ENCODE assay signal across 28 cellular contexts in the genomic region with DNA sequence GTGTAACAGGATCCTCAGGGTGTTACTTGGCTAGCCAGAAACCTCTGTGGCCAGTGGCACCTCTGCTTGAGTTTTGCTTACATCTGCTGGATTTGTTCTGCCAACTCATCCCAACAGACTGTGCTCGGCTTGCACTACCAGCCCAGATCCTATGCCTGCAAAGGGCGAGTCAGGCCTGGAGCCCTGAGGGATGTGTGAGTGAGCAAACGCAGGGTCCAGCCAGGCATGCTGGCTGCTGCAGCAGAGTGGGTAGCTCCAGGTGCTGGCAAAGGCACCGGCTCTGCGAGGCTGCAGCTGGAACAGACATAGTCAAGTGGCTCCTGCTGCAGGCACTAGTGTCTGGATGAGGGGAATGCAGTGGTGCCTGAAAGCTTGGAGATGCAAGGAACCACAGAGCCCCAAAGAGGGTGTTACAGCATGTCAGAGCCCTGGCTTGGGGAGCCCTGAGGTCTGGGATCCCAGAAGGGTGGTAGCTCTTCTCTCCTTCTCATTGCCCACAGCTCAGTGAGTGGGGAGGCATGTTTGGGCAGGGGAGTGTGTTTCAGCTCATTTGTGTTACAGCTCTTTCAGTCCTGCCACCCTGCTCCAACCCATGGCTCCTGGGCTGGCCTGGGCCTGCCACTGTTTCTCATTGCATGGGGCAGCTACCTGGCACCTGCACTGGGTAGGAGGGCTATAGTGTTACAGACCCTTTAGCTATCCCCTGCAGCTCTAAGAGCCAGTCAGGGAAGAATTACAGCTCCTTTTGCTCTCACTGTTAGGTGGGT.
DNase-seq lines count a peak whose midpoint lies in the region; ATAC-seq and TF ChIP-seq lines count a peak whose summit lies in the region.
"Had no signal": no experiment of that assay in that cellular context is flagged by ENCODE, and none has a peak within 500 bp of the region (broad histone marks: within the 10 kb centered on the region; RNA-seq: fewer than 3 reads in every experiment).

No MANE protein-coding gene starts in this region.

- intact Hi-C loops in PC-3 (cut with micrococcal nuclease) = no loop called here
- intact Hi-C loops in aorta (cut with DNase I) = no loop called here

- TF ChIP-seq CTCF in PC-3 (conservative IDR thresholded peaks at IDR 0.05; ENCODE audit: low read depth, low read length) (no peak), foreskin keratinocyte (conservative IDR thresholded peaks at IDR 0.05) (peak; percentile 9)

- BruUV-seq in PC-3 (replicated peaks; lab: Mats Ljungman, UMichigan) = no TSS peak

- CTCF ChIA-PET in PC-3 (lab: Charles Lee) = interaction anchor here (1.0 kb wide), 1 partner anchor 15 kb away, joined by 3 read pairs; no protein-coding TSS in a partner anchor

- H3K27ac ChIP-seq in PC-3 (ENCODE audit: low read length) (no peak overlapping the region), foreskin keratinocyte (no peak overlapping the region), aorta (ENCODE audit: low read depth in 1 of 2, low read length in 2 of 2) (no peak overlapping the region)
- H3K27ac ChIP-seq: colonic mucosa, heart right ventricle, SK-N-MC, suprapubic skin had no signal

- WGBS in aorta, 2 donors = 79 to 80% methylated on average over 5 of the region's 5 CpGs

- H3K36me3 ChIP-seq in PC-3 (ENCODE audit: low read depth, low read length) = no peaks in the 10 kb centered on the region
- no peaks in the 10 kb centered on the region for H3K36me3 ChIP-seq in aorta (ENCODE audit: control insufficient read depth in 1 of 2, insufficient read depth in 2 of 2, low read length in 1 of 2)
- H3K36me3 ChIP-seq: colonic mucosa, heart right ventricle, suprapubic skin had no signal

- H3K4me3 ChIP-seq in PC-3 (ENCODE audit: low read length) (no peak overlapping the region), aorta (ENCODE audit: low read length in 2 of 2) (no peak overlapping the region)
- H3K4me3 ChIP-seq: colonic mucosa, heart right ventricle, K562, SK-N-MC, suprapubic skin had no signal

- POLR2A ChIA-PET in PC-3 (lab: Charles Lee; ENCODE audit: unreplicated experiment) = no interaction called here

- DNase-seq in NCI-H1417 (lab: John Stamatoyannopoulos, UW) (peak in 2 of 3 experiments; percentile 29 to 59), NCI-H1417 treated with DMSO at 0.1 percent for 48 hours (lab: John Stamatoyannopoulos, UW) (no peak), PC-3 (peak; percentile 78), foreskin keratinocyte (peak in 1 of 2 donors; percentile 73), aorta (no peak), COLO668 (lab: John Stamatoyannopoulos, UW; ENCODE audit: unreplicated experiment) (no peak), NCI-H226 (no peak)
- DNase-seq: 8988T; activated CD4-positive, alpha-beta memory T cell treated with anti-CD3 and anti-CD28 coated beads for 36 hours; activated CD8-positive, alpha-beta memory T cell treated with anti-CD3 and anti-CD28 coated beads, Interleukin-2, amount 50 U/mL, for 4 hours; activated naive CD4-positive, alpha-beta T cell treated with anti-CD3 and anti-CD28 coated beads, Interleukin-2, amount 50 U/mL, for 16 hours; amniotic stem cell; colonic mucosa; effector memory CD4-positive, alpha-beta T cell; foreskin fibroblast; heart right ventricle; left colon; mesenchymal stem cell; NCI-H1436 treated with DMSO at 0.1 percent for 48 hours; NCI-H2171; NCI-H524 treated with DMSO at 0.1 percent for 48 hours; stimulated activated CD4-positive, alpha-beta T cell treated with anti-CD3 and anti-CD28 coated beads, Interleukin-2, amount 100 ng/mL, for 48 hours had no signal

- ATAC-seq in PC-3 = peak; percentile 95
- peak; percentile 81 for ATAC-seq in foreskin keratinocyte
- ATAC-seq in aorta (ENCODE audit: low FRiP score) = peak; percentile 41
- ATAC-seq in GM18907 (IDR thresholded peaks at IDR 0.05; ENCODE audit: unreplicated experiment) = no peak
- ATAC-seq: activated CD4-positive, CD25-positive, alpha-beta regulatory T cell treated with anti-CD3 and anti-CD28 coated beads, Interleukin-2, amount 50 U/mL, for 24 hours; heart right ventricle; K562; left colon; right cardiac atrium had no signal

- no peaks in the 10 kb centered on the region for H3K27me3 ChIP-seq in PC-3 (ENCODE audit: low read length)
- H3K27me3 ChIP-seq in foreskin keratinocyte = no peaks in the 10 kb centered on the region
- no peaks in the 10 kb centered on the region for H3K27me3 ChIP-seq in aorta (ENCODE audit: control insufficient read depth in 1 of 2, insufficient read depth in 2 of 2, low read length in 1 of 2)
- H3K27me3 ChIP-seq: colonic mucosa, heart right ventricle, suprapubic skin had no signal

- peaks cover 8% of the 10 kb centered on the region; the same call in 1 of the 2 replicates for H3K4me1 ChIP-seq in PC-3 (ENCODE audit: insufficient read depth, low read length)
- H3K4me1 ChIP-seq in foreskin keratinocyte = no peaks in the 10 kb centered on the region
- no peaks in the 10 kb centered on the region for H3K4me1 ChIP-seq in aorta (ENCODE audit: control insufficient read depth in 1 of 2, insufficient read depth in 2 of 2, low read length in 2 of 2)
- H3K4me1 ChIP-seq: colonic mucosa, heart right ventricle, suprapubic skin had no signal

- no peaks in the 10 kb centered on the region for H3K79me2 ChIP-seq in PC-3 (ENCODE audit: low read length)

- H3F3A ChIP-seq in PC-3 (ENCODE audit: low read length, unreplicated experiment) = no peaks in the 10 kb centered on the region

- no peaks in the 10 kb centered on the region for H4K20me1 ChIP-seq in PC-3 (ENCODE audit: low read length)

- no peaks in the 10 kb centered on the region for H3K9me2 ChIP-seq in PC-3 (replicated peaks; ENCODE audit: low read length)

- no peak overlapping the region for H3K4me2 ChIP-seq in PC-3 (ENCODE audit: low read length)

- no peak overlapping the region for H2AFZ ChIP-seq in PC-3 (ENCODE audit: low read length)

- no peak overlapping the region for H3K9ac ChIP-seq in PC-3 (ENCODE audit: low read length)

- no peaks in the 10 kb centered on the region for H3K9me3 ChIP-seq in PC-3 (ENCODE audit: low read length)
- H3K9me3 ChIP-seq in aorta (ENCODE audit: control insufficient read depth, low read length) = no peaks in the 10 kb centered on the region
- H3K9me3 ChIP-seq: suprapubic skin had no signal

Comparison
In these comparisons a context has a peak if more than half of its experiments do, and no peak if none do; other contexts are left out.
1. DNase-seq: peak in NCI-H1417 (2 of 3) and PC-3 (single experiment); none in NCI-H1417 treated with DMSO at 0.1 percent for 48 hours (single experiment), aorta (0 of 2), COLO668 (single experiment) and NCI-H226 (single experiment).